ENCODE assay signal across 16 cellular contexts in the genomic region with DNA sequence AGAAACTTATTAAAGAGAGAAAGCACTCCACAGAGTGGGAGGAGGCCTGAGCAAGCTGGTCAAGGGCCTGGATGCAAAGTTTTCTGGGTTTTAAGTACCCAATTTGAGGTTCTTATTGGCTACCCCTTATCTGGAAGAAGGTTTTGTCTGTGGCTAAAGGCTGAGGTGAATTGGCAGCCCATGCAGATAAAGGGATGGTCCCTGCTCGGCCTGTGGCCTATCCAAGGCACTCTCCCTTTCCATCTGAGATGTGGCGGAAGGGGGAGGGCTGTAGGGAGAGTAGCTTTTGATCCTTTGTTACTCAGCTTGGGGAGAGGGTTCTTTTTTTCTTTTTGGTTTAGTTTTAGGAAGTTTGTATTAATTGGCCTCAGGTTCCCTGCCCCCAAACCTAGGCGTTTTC.
DNase-seq lines count a peak whose midpoint lies in the region; ATAC-seq and TF ChIP-seq lines count a peak whose summit lies in the region.
"Had no signal": no experiment of that assay in that cellular context is flagged by ENCODE, and none has a peak within 500 bp of the region (broad histone marks: within the 10 kb centered on the region; RNA-seq: fewer than 3 reads in every experiment).

No MANE protein-coding gene starts in this region.

- no peak for TF ChIP-seq EP300 in esophagus muscularis mucosa (IDR thresholded peaks at IDR 0.05)

- no peak for TF ChIP-seq CTCF in GM23338 (conservative IDR thresholded peaks at IDR 0.05; ENCODE audit: low read depth in 2 of 2)
- TF ChIP-seq CTCF in neural crest cell (conservative IDR thresholded peaks at IDR 0.05): no peak
- no peak for TF ChIP-seq CTCF in esophagus muscularis mucosa (IDR thresholded peaks at IDR 0.05)

- H3K27me3 ChIP-seq in GM23338 (ENCODE audit: insufficient read depth): no peaks in the 10 kb centered on the region
- no peaks in the 10 kb centered on the region for H3K27me3 ChIP-seq in esophagus muscularis mucosa
- H3K27me3 ChIP-seq: BLaER1 treated with 17β-estradiol and CSF1 and Interleukin-3, amounts not matched to agents 10 nM and 100 nM had no signal

- intact Hi-C loops in esophagus muscularis mucosa (cut with DNase I): no loop called here

- no peaks in the 10 kb centered on the region for H3K36me3 ChIP-seq in GM23338 (ENCODE audit: insufficient read depth)
- H3K36me3 ChIP-seq in esophagus muscularis mucosa: no peaks in the 10 kb centered on the region
- H3K36me3 ChIP-seq: BLaER1 treated with 17β-estradiol and CSF1 and Interleukin-3, amounts not matched to agents 10 nM and 100 nM had no signal

- H3K36me3 Mint-ChIP-seq in GM23338 (ENCODE audit: low read depth) (no peaks in the 10 kb centered on the region), neural crest cell (ENCODE audit: low read depth) (no peaks in the 10 kb centered on the region)

- no peak overlapping the region for H3K4me2 ChIP-seq in GM23338
- H3K4me2 ChIP-seq: BLaER1 treated with 17β-estradiol and CSF1 and Interleukin-3, amounts not matched to agents 10 nM and 100 nM had no signal

- H3K4me1 ChIP-seq in GM23338 (ENCODE audit: insufficient read depth): no peaks in the 10 kb centered on the region
- H3K4me1 ChIP-seq in esophagus muscularis mucosa: no peaks in the 10 kb centered on the region

- peaks cover 8% of the 10 kb centered on the region; the same call in 2 of the 3 replicates for H3K4me1 Mint-ChIP-seq in GM23338
- no peaks in the 10 kb centered on the region for H3K4me1 Mint-ChIP-seq in neural crest cell

- TF ChIP-seq POLR2A in esophagus muscularis mucosa (IDR thresholded peaks at IDR 0.05; ENCODE audit: low read depth): no peak

- no peaks in the 10 kb centered on the region for H3K9me2 ChIP-seq in GM23338 (ENCODE audit: insufficient read depth)

- H3F3A ChIP-seq in GM23338 (replicated peaks; ENCODE audit: low read depth): no peaks in the 10 kb centered on the region

- no peaks in the 10 kb centered on the region for H3K79me2 ChIP-seq in GM23338 (replicated peaks; ENCODE audit: insufficient read depth)

- DNase-seq in GM23338 (ENCODE audit: low spot score) (peak; percentile 57), UCSD-AML1 (lab: John Stamatoyannopoulos, UW; ENCODE audit: unreplicated experiment) (peak; percentile 1), iPS DF 19.7 (ENCODE audit: low read depth, low spot score) (peak; percentile 7), neural crest cell (ENCODE audit: low read depth, low spot score) (no peak), esophagus muscularis mucosa (ENCODE audit: extremely low spot score) (no peak)
- DNase-seq in stimulated activated CD4-positive, alpha-beta T cell treated with anti-CD3 and anti-CD28 coated beads, Interleukin-2, amount 100 ng/mL, for 48 hours: no peak
- DNase-seq: 8988T; AML-193; CD4-positive, alpha-beta T cell; DMS153; DMS79 treated with DMSO at 0.1 percent for 48 hours; EL; GDM1; IMR-90 had no signal

- H3K4me3 Mint-ChIP-seq in GM23338 (no peak overlapping the region), neural crest cell (no peak overlapping the region)
- H3K4me3 Mint-ChIP-seq: CD4-positive, alpha-beta T cell had no signal

- H3K27ac Mint-ChIP-seq in GM23338: no peak overlapping the region
- H3K27ac Mint-ChIP-seq in neural crest cell (ENCODE audit: unreplicated experiment): peak overlapping the region; percentile 35
- H3K27ac Mint-ChIP-seq: CD4-positive, alpha-beta T cell had no signal

- 53% methylated on average over 3 of the region's 3 CpGs for WGBS in esophagus muscularis mucosa

- H3K27me3 Mint-ChIP-seq in GM23338 (ENCODE audit: insufficient read depth, low read depth, poor library complexity) (no peaks in the 10 kb centered on the region), neural crest cell (ENCODE audit: low read depth) (no peaks in the 10 kb centered on the region)
- H3K27me3 Mint-ChIP-seq: CD4-positive, alpha-beta T cell had no signal

- H3K9me3 ChIP-seq in esophagus muscularis mucosa: no peaks in the 10 kb centered on the region
- H3K9me3 ChIP-seq: BLaER1 treated with 17β-estradiol and CSF1 and Interleukin-3, amounts not matched to agents 10 nM and 100 nM had no signal

- H3K27ac ChIP-seq in GM23338 (ENCODE audit: low read depth): no peak overlapping the region
- H3K27ac ChIP-seq in esophagus muscularis mucosa (replicated peaks in 1 of 4): no peak overlapping the region
- H3K27ac ChIP-seq: BLaER1 treated with 17β-estradiol and CSF1 and Interleukin-3, amounts not matched to agents 10 nM and 100 nM had no signal

- H3K9me3 Mint-ChIP-seq in GM23338 (no peaks in the 10 kb centered on the region), neural crest cell (peaks cover 10% of the 10 kb centered on the region)
- H3K9me3 Mint-ChIP-seq: CD4-positive, alpha-beta T cell had no signal

- no peaks in the 10 kb centered on the region for H4K20me1 ChIP-seq in GM23338 (replicated peaks; ENCODE audit: insufficient read depth)
- H4K20me1 ChIP-seq: BLaER1 treated with 17β-estradiol and CSF1 and Interleukin-3, amounts not matched to agents 10 nM and 100 nM had no signal

- ATAC-seq in GM23338: peak; percentile 92
- no peak for ATAC-seq in HG03097 (IDR thresholded peaks at IDR 0.05; ENCODE audit: low FRiP score, unreplicated experiment)

- H2AFZ ChIP-seq in GM23338: peak overlapping the region; percentile 45

- H3K4me3 ChIP-seq in GM23338: no peak overlapping the region
- no peak overlapping the region for H3K4me3 ChIP-seq in esophagus muscularis mucosa
- H3K4me3 ChIP-seq: BLaER1 treated with 17β-estradiol and CSF1 and Interleukin-3, amounts not matched to agents 10 nM and 100 nM had no signal

TF ChIP-seq in GM23338, 12 proteins besides CTCF, POLR2A, EP300 and RAD21 (continues in another document):
- TF ChIP-seq EZH2 (IDR thresholded peaks at IDR 0.05; ENCODE audit: low read depth, unreplicated experiment) (no peak), ZNF114 (CRISPR knock-in tag; IDR thresholded peaks at IDR 0.05) (no peak), ZNF331 (CRISPR knock-in tag; IDR thresholded peaks at IDR 0.05; ENCODE audit: low read depth) (no peak)
- TF ChIP-seq, protein P1, sequence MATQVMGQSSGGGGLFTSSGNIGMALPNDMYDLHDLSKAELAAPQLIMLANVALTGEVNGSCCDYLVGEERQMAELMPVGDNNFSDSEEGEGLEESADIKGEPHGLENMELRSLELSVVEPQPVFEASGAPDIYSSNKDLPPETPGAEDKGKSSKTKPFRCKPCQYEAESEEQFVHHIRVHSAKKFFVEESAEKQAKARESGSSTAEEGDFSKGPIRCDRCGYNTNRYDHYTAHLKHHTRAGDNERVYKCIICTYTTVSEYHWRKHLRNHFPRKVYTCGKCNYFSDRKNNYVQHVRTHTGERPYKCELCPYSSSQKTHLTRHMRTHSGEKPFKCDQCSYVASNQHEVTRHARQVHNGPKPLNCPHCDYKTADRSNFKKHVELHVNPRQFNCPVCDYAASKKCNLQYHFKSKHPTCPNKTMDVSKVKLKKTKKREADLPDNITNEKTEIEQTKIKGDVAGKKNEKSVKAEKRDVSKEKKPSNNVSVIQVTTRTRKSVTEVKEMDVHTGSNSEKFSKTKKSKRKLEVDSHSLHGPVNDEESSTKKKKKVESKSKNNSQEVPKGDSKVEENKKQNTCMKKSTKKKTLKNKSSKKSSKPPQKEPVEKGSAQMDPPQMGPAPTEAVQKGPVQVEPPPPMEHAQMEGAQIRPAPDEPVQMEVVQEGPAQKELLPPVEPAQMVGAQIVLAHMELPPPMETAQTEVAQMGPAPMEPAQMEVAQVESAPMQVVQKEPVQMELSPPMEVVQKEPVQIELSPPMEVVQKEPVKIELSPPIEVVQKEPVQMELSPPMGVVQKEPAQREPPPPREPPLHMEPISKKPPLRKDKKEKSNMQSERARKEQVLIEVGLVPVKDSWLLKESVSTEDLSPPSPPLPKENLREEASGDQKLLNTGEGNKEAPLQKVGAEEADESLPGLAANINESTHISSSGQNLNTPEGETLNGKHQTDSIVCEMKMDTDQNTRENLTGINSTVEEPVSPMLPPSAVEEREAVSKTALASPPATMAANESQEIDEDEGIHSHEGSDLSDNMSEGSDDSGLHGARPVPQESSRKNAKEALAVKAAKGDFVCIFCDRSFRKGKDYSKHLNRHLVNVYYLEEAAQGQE (IDR thresholded peaks at IDR 0.05; ENCODE audit: unreplicated experiment): no peak

Comparison
In these comparisons a context has a peak if more than half of its experiments do, and no peak if none do; other contexts are left out.
1. DNase-seq: peak in GM23338 (single experiment), UCSD-AML1 (single experiment) and iPS DF 19.7 (single experiment); none in neural crest cell (single experiment), stimulated activated CD4-positive, alpha-beta T cell treated with anti-CD3 and anti-CD28 coated beads, Interleukin-2, amount 100 ng/mL, for 48 hours (0 of 2) and esophagus muscularis mucosa (single experiment).